ENCODE assay signal across 16 cellular contexts in genomic region chr7:140000666-140001268, GRCh38.
DNase-seq lines count a peak whose midpoint lies in the region; ATAC-seq and TF ChIP-seq lines count a peak whose summit lies in the region.
"Had no signal": no experiment of that assay in that cellular context is flagged by ENCODE, and none has a peak within 500 bp of the region (broad histone marks: within the 10 kb centered on the region; RNA-seq: fewer than 3 reads in every experiment).

No MANE protein-coding gene starts in this region.

- POLR2A ChIA-PET in MCF 10A (lab: Yijun Ruan, JAX): interaction anchor here (0.6 to 1.8 kb wide), 2 partner anchors 353 to 355 kb away, joined by 3 to 4 read pairs; no protein-coding TSS in a partner anchor

- no peaks in the 10 kb centered on the region for H3K4me1 ChIP-seq in breast epithelium
- H3K4me1 ChIP-seq: BE2C had no signal

- TF ChIP-seq POLR2A in breast epithelium (IDR thresholded peaks at IDR 0.05): no peak

- no peak for ATAC-seq in stimulated activated effector memory CD8-positive, alpha-beta T cell treated with anti-CD3 and anti-CD28 coated beads, Interleukin-12 subunit alpha, Interleukin-12 subunit beta, amount 100 ng/mL, for 72 hours
- no peak for ATAC-seq in GM19395 (IDR thresholded peaks at IDR 0.05; ENCODE audit: unreplicated experiment)
- ATAC-seq: A549 had no signal

- CTCF ChIA-PET in MCF 10A (lab: Yijun Ruan, JAX): interaction anchor here (0.9 to 15.7 kb wide), 9 partner anchors 8 to 499 kb away, joined by 3 to 181 read pairs (median 4); no protein-coding TSS in a partner anchor

- intact Hi-C loops in MCF 10A (cut with micrococcal nuclease) (no loop called here), breast epithelium (cut with DNase I; ENCODE audit: low total_unique reads) (no loop called here)

- no peak for TF ChIP-seq CTCF in MCF 10A (IDR thresholded peaks at IDR 0.05; ENCODE audit: unreplicated experiment)
- TF ChIP-seq CTCF in breast epithelium (IDR thresholded peaks at IDR 0.05): no peak
- no peak for TF ChIP-seq CTCF in chondrocyte (IDR thresholded peaks at IDR 0.05)
- TF ChIP-seq CTCF in WERI-Rb-1 (IDR thresholded peaks at IDR 0.05; ENCODE audit: low read depth, low read length): no peak

- no TSS peak for BruUV-seq in MCF 10A (replicated peaks; lab: Mats Ljungman, UMichigan)

- H3K4me1 Mint-ChIP-seq in MCF 10A (ENCODE audit: insufficient read depth, unreplicated experiment): peaks cover 2% of the 10 kb centered on the region
- peaks cover 1% of the 10 kb centered on the region for H3K4me1 Mint-ChIP-seq in chondrocyte (ENCODE audit: low read depth)
- peaks cover 7% of the 10 kb centered on the region for H3K4me1 Mint-ChIP-seq in stimulated activated effector memory CD8-positive, alpha-beta T cell treated with anti-CD3 and anti-CD28 coated beads, Interleukin-12 subunit alpha, Interleukin-12 subunit beta, amount 100 ng/mL, for 72 hours

- H3K36me3 Mint-ChIP-seq in MCF 10A (ENCODE audit: insufficient read depth, unreplicated experiment) (no peaks in the 10 kb centered on the region), chondrocyte (ENCODE audit: low read depth) (no peaks in the 10 kb centered on the region)
- no peaks in the 10 kb centered on the region for H3K36me3 Mint-ChIP-seq in stimulated activated effector memory CD8-positive, alpha-beta T cell treated with anti-CD3 and anti-CD28 coated beads, Interleukin-12 subunit alpha, Interleukin-12 subunit beta, amount 100 ng/mL, for 72 hours
- H3K36me3 Mint-ChIP-seq: CD4-positive, alpha-beta memory T cell; IgD-negative memory B cell had no signal

- H3K36me3 ChIP-seq in breast epithelium: no peaks in the 10 kb centered on the region
- H3K36me3 ChIP-seq in WERI-Rb-1: no peaks in the 10 kb centered on the region
- H3K36me3 ChIP-seq: BE2C had no signal

- H3K27me3 ChIP-seq in breast epithelium (no peaks in the 10 kb centered on the region), WERI-Rb-1 (ENCODE audit: insufficient read depth, low read depth, severe bottlenecking) (no peaks in the 10 kb centered on the region)
- H3K27me3 ChIP-seq: BE2C had no signal

- H3K9me3 ChIP-seq in breast epithelium (no peaks in the 10 kb centered on the region), WERI-Rb-1 (ENCODE audit: severe bottlenecking) (no peaks in the 10 kb centered on the region)
- H3K9me3 ChIP-seq: A549, BE2C had no signal

- H3K27ac Mint-ChIP-seq in MCF 10A (ENCODE audit: low read depth, unreplicated experiment): peak overlapping the region; percentile 23
- no peak overlapping the region for H3K27ac Mint-ChIP-seq in chondrocyte (ENCODE audit: unreplicated experiment)
- peak overlapping the region; percentile 9 for H3K27ac Mint-ChIP-seq in stimulated activated effector memory CD8-positive, alpha-beta T cell treated with anti-CD3 and anti-CD28 coated beads, Interleukin-12 subunit alpha, Interleukin-12 subunit beta, amount 100 ng/mL, for 72 hours
- H3K27ac Mint-ChIP-seq: H9 had no signal

- H3K4me3 Mint-ChIP-seq in MCF 10A (ENCODE audit: unreplicated experiment) (no peak overlapping the region), chondrocyte (ENCODE audit: unreplicated experiment) (no peak overlapping the region)
- H3K4me3 Mint-ChIP-seq in stimulated activated effector memory CD8-positive, alpha-beta T cell treated with anti-CD3 and anti-CD28 coated beads, Interleukin-12 subunit alpha, Interleukin-12 subunit beta, amount 100 ng/mL, for 72 hours: no peak overlapping the region
- H3K4me3 Mint-ChIP-seq: CD4-positive, alpha-beta memory T cell; H9; IgD-negative memory B cell had no signal

- H3K4me3 ChIP-seq in breast epithelium: no peak overlapping the region
- no peak overlapping the region for H3K4me3 ChIP-seq in WERI-Rb-1 (ENCODE audit: low read depth, low read length)
- H3K4me3 ChIP-seq: A549 had no signal

- H3K27me3 Mint-ChIP-seq in MCF 10A (ENCODE audit: insufficient read depth, unreplicated experiment): no peaks in the 10 kb centered on the region
- H3K27me3 Mint-ChIP-seq in chondrocyte (ENCODE audit: low read depth): no peaks in the 10 kb centered on the region
- H3K27me3 Mint-ChIP-seq: CD4-positive, alpha-beta memory T cell; IgD-negative memory B cell had no signal

- DNase-seq in MCF 10A (ENCODE audit: unreplicated experiment) (no peak), breast epithelium (ENCODE audit: low spot score in 2 of 2) (no peak), NCI-H774 (lab: John Stamatoyannopoulos, UW) (peak; percentile 7), chondrocyte (ENCODE audit: low spot score) (peak; percentile 51), UCSD-AML1 (lab: John Stamatoyannopoulos, UW; ENCODE audit: unreplicated experiment) (no peak), WERI-Rb-1 (no peak)
- DNase-seq in stimulated activated effector memory CD8-positive, alpha-beta T cell treated with anti-CD3 and anti-CD28 coated beads, Interleukin-12 subunit alpha, Interleukin-12 subunit beta, amount 100 ng/mL, for 72 hours (ENCODE audit: low spot score in 2 of 2): no peak
- DNase-seq: BE2C; CD4-positive, alpha-beta memory T cell; DMS153; GOT3; H9 had no signal

- H3K27ac ChIP-seq in breast epithelium: no peak overlapping the region
- H3K27ac ChIP-seq in WERI-Rb-1: no peak overlapping the region
- H3K27ac ChIP-seq: C4-2B had no signal

- H3K9me3 Mint-ChIP-seq in MCF 10A (ENCODE audit: unreplicated experiment): no peaks in the 10 kb centered on the region
- no peaks in the 10 kb centered on the region for H3K9me3 Mint-ChIP-seq in chondrocyte (ENCODE audit: low read depth)
- H3K9me3 Mint-ChIP-seq in stimulated activated effector memory CD8-positive, alpha-beta T cell treated with anti-CD3 and anti-CD28 coated beads, Interleukin-12 subunit alpha, Interleukin-12 subunit beta, amount 100 ng/mL, for 72 hours: no peaks in the 10 kb centered on the region
- H3K9me3 Mint-ChIP-seq: CD4-positive, alpha-beta memory T cell; H9; IgD-negative memory B cell had no signal

Comparison
In these comparisons a context has a peak if more than half of its experiments do, and no peak if none do; other contexts are left out.
1. DNase-seq: peak in NCI-H774 (single experiment) and chondrocyte (single experiment); none in MCF 10A (single experiment), breast epithelium (0 of 2), stimulated activated effector memory CD8-positive, alpha-beta T cell treated with anti-CD3 and anti-CD28 coated beads, Interleukin-12 subunit alpha, Interleukin-12 subunit beta, amount 100 ng/mL, for 72 hours (0 of 2), UCSD-AML1 (single experiment) and WERI-Rb-1 (single experiment).